ENCODE assay signal across 10 cellular contexts in genomic region chr6:16438677-16439615, GRCh38.
DNase-seq lines count a peak whose midpoint lies in the region; ATAC-seq, FAIRE-seq and TF ChIP-seq lines count a peak whose summit lies in the region.
"Had no signal": no experiment of that assay in that cellular context is flagged by ENCODE, and none has a peak within 500 bp of the region (broad histone marks: within the 10 kb centered on the region; RNA-seq: fewer than 3 reads in every experiment).

No MANE protein-coding gene starts in this region.

- peaks cover 58% of the 10 kb centered on the region for H3K4me1 ChIP-seq in CD4-positive, CD25-positive, alpha-beta regulatory T cell (ENCODE audit: control insufficient read depth, insufficient read depth, low read length, poor library complexity, severe bottlenecking)
- H3K4me1 ChIP-seq in astrocyte (ENCODE audit: insufficient read depth, low read length), result peaks cover 4% of the 10 kb centered on the region
- H3K4me1 ChIP-seq in left lung, result peaks cover 5 to 6% of the 10 kb centered on the region in 2 donors
- H3K4me1 ChIP-seq in MM.1S (ENCODE audit: low read length), result no peaks in the 10 kb centered on the region

- H3K27ac ChIP-seq in CD4-positive, CD25-positive, alpha-beta regulatory T cell (ENCODE audit: insufficient read depth, low read length, poor library complexity, severe bottlenecking), result peak overlapping the region; percentile 82
- H3K27ac ChIP-seq in astrocyte (ENCODE audit: low read depth, low read length) (peak overlapping the region; percentile 27), left lung (peak overlapping the region in 1 of 2 donors; percentile 42), MM.1S (ENCODE audit: low read length) (no peak overlapping the region)

- ATAC-seq in CD4-positive, CD25-positive, alpha-beta regulatory T cell (ENCODE audit: low read depth in 2 of 2), result no peak
- ATAC-seq in left lung (peak; percentile 80), HG02884 (IDR thresholded peaks at IDR 0.05; ENCODE audit: unreplicated experiment) (no peak), HG03097 (IDR thresholded peaks at IDR 0.05; ENCODE audit: low FRiP score, unreplicated experiment) (no peak)

- peaks cover 4% of the 10 kb centered on the region for H3K79me2 ChIP-seq in astrocyte (ENCODE audit: insufficient read depth, low read length)
- no peaks in the 10 kb centered on the region for H3K79me2 ChIP-seq in MM.1S (ENCODE audit: low read length)

- peak in 2 of 3 donors; percentile 28 to 59 for DNase-seq in CD4-positive, CD25-positive, alpha-beta regulatory T cell
- DNase-seq in H4 (ENCODE audit: low spot score) (peak; percentile 64), astrocyte (ENCODE audit: low read depth) (peak; percentile 61), left lung (no peak), MM.1S (no peak), ureter (ENCODE audit: low spot score) (no peak)
- DNase-seq: SHP77 had no signal

- peaks cover 0 to 3% (median 0%) of the 10 kb centered on the region in 7 donors for H3K9me3 Mint-ChIP-seq in CD4-positive, CD25-positive, alpha-beta regulatory T cell
- H3K9me3 Mint-ChIP-seq in astrocyte (ENCODE audit: unreplicated experiment), result peaks cover 4% of the 10 kb centered on the region

- H3K36me3 ChIP-seq in CD4-positive, CD25-positive, alpha-beta regulatory T cell (ENCODE audit: control insufficient read depth, insufficient read depth, low read length), result peaks cover 2% of the 10 kb centered on the region
- H3K36me3 ChIP-seq in astrocyte (ENCODE audit: insufficient read depth, low read length) (no peaks in the 10 kb centered on the region), left lung (no peaks in the 10 kb centered on the region), MM.1S (replicated peaks; ENCODE audit: insufficient read depth, low read length) (no peaks in the 10 kb centered on the region)

- no peaks in the 10 kb centered on the region for H3K9me3 ChIP-seq in CD4-positive, CD25-positive, alpha-beta regulatory T cell (ENCODE audit: control insufficient read depth in 2 of 2, low read length in 2 of 2)
- no peaks in the 10 kb centered on the region for H3K9me3 ChIP-seq in astrocyte (ENCODE audit: insufficient read depth, low read depth, low read length)
- no peaks in the 10 kb centered on the region for H3K9me3 ChIP-seq in left lung
- no peaks in the 10 kb centered on the region for H3K9me3 ChIP-seq in MM.1S (replicated peaks; ENCODE audit: insufficient read depth, low read length)

- H3K9ac ChIP-seq in astrocyte (ENCODE audit: low read length) (no peak overlapping the region), MM.1S (ENCODE audit: low read length) (no peak overlapping the region)

- no peaks in the 10 kb centered on the region for H4K20me1 ChIP-seq in astrocyte (ENCODE audit: insufficient read depth, low read length)
- no peaks in the 10 kb centered on the region for H4K20me1 ChIP-seq in MM.1S (ENCODE audit: insufficient read depth, low read length)

- H3K4me2 ChIP-seq in astrocyte (ENCODE audit: low read length), result no peak overlapping the region
- no peak overlapping the region for H3K4me2 ChIP-seq in MM.1S (ENCODE audit: low read depth, low read length)

- H3K4me3 Mint-ChIP-seq in CD4-positive, CD25-positive, alpha-beta regulatory T cell, result peak overlapping the region; percentile 44 to 84 (median 70)
- no peak overlapping the region for H3K4me3 Mint-ChIP-seq in astrocyte (ENCODE audit: unreplicated experiment)

- H2AFZ ChIP-seq in astrocyte (ENCODE audit: low read depth, low read length) (no peak overlapping the region), MM.1S (ENCODE audit: low read length) (no peak overlapping the region)

- H3K4me3 ChIP-seq in CD4-positive, CD25-positive, alpha-beta regulatory T cell (ENCODE audit: low read depth, low read length), result peak overlapping the region; percentile 90
- H3K4me3 ChIP-seq in astrocyte (ENCODE audit: insufficient read depth, low read depth, low read length) (no peak overlapping the region), left lung (no peak overlapping the region), MM.1S (ENCODE audit: low read length) (no peak overlapping the region)

- intact Hi-C loops in left lung (cut with DNase I), result no loop called here

- peak overlapping the region; percentile 89 to 95 (median 92) for H3K27ac Mint-ChIP-seq in CD4-positive, CD25-positive, alpha-beta regulatory T cell
- H3K27ac Mint-ChIP-seq in astrocyte (ENCODE audit: unreplicated experiment), result no peak overlapping the region
- H3K27ac Mint-ChIP-seq: progenitor cell of endocrine pancreas had no signal

- peaks cover 7% of the 10 kb centered on the region for H3K36me3 Mint-ChIP-seq in CD4-positive, CD25-positive, alpha-beta regulatory T cell
- peaks cover 23% of the 10 kb centered on the region for H3K36me3 Mint-ChIP-seq in astrocyte (ENCODE audit: low read depth, unreplicated experiment)

- H3F3A ChIP-seq in MM.1S (ENCODE audit: insufficient read depth, low read length), result no peaks in the 10 kb centered on the region

- peaks cover 46 to 84% (median 67%) of the 10 kb centered on the region in 4 donors for H3K4me1 Mint-ChIP-seq in CD4-positive, CD25-positive, alpha-beta regulatory T cell
- H3K4me1 Mint-ChIP-seq in astrocyte (ENCODE audit: low read depth, unreplicated experiment), result peaks cover 16% of the 10 kb centered on the region

- no peaks in the 10 kb centered on the region for H3K27me3 Mint-ChIP-seq in CD4-positive, CD25-positive, alpha-beta regulatory T cell
- no peaks in the 10 kb centered on the region for H3K27me3 Mint-ChIP-seq in astrocyte (ENCODE audit: low read depth, unreplicated experiment)
- H3K27me3 Mint-ChIP-seq: progenitor cell of endocrine pancreas had no signal

- H3K9me2 ChIP-seq in MM.1S (replicated peaks; ENCODE audit: insufficient read depth, low read length), result no peaks in the 10 kb centered on the region

- no peak for FAIRE-seq in astrocyte (lab: Jason Lieb, UNC)

- TF ChIP-seq CTCF in astrocyte (IDR thresholded peaks at IDR 0.05; ENCODE audit: insufficient read depth, low read depth, low read length) (no peak), left lung (IDR thresholded peaks at IDR 0.05) (no peak), MM.1S (IDR thresholded peaks at IDR 0.05; ENCODE audit: low read length) (no peak)

- H3K27me3 ChIP-seq in CD4-positive, CD25-positive, alpha-beta regulatory T cell (ENCODE audit: control insufficient read depth, insufficient read depth, low read length), result no peaks in the 10 kb centered on the region
- no peaks in the 10 kb centered on the region for H3K27me3 ChIP-seq in astrocyte (ENCODE audit: insufficient read depth, low read length)
- H3K27me3 ChIP-seq in left lung, result no peaks in the 10 kb centered on the region
- H3K27me3 ChIP-seq in MM.1S (replicated peaks; ENCODE audit: insufficient read depth, low read length), result no peaks in the 10 kb centered on the region

Comparison
In these comparisons a context has a peak if more than half of its experiments do, and no peak if none do; other contexts are left out.
1. DNase-seq: peak in CD4-positive, CD25-positive, alpha-beta regulatory T cell (2 of 3), H4 (single experiment) and astrocyte (single experiment); none in left lung (0 of 2), MM.1S (single experiment) and ureter (single experiment).